Comparison of ENCODE assay signal across 19 cellular contexts in genomic region chr14:94040796-94041195, GRCh38. TPM values are rescaled to one million over a fixed set of nuclear protein-coding genes. Genes with fewer than 3 reads are reported as not detected.
DNase-seq lines count a peak whose midpoint lies in the region; ATAC-seq and TF ChIP-seq lines count a peak whose summit lies in the region.
"Had no signal": no experiment of that assay in that cellular context is flagged by ENCODE, and none has a peak within 500 bp of the region (broad histone marks: within the 10 kb centered on the region; RNA-seq: fewer than 3 reads in every experiment).

No MANE protein-coding gene starts in this region.

- no peak overlapping the region for H2BK20ac ChIP-seq in H9 (ENCODE audit: low read depth, low read length, poor library complexity, severe bottlenecking)

- ATAC-seq in GM19452 (IDR thresholded peaks at IDR 0.05; ENCODE audit: unreplicated experiment), result no peak
- ATAC-seq in HG02588 (IDR thresholded peaks at IDR 0.05; ENCODE audit: unreplicated experiment), result no peak
- ATAC-seq: CD8-positive, alpha-beta T cell had no signal

- H3K23ac ChIP-seq in H9 (ENCODE audit: insufficient read length, low read depth, low read length), result no peak overlapping the region

- H2AK5ac ChIP-seq in H9 (ENCODE audit: insufficient read length, low read length), result no peak overlapping the region

- H3K9me3 ChIP-seq in H9 (ENCODE audit: control insufficient read depth, low read depth, low read length) (no peaks in the 10 kb centered on the region), spleen (no peaks in the 10 kb centered on the region)
- H3K9me3 ChIP-seq: A549 had no signal

- H2AFZ ChIP-seq in H9 (ENCODE audit: low read length), result no peak overlapping the region
- H2AFZ ChIP-seq: GM23248 had no signal

- no peaks in the 10 kb centered on the region for H3K79me2 ChIP-seq in H9 (ENCODE audit: insufficient read depth, low read length)

- H4K20me1 ChIP-seq in H9 (ENCODE audit: control insufficient read depth, insufficient read depth, insufficient read length), result no peaks in the 10 kb centered on the region

- H3K4me2 ChIP-seq in H9 (ENCODE audit: insufficient read depth, insufficient read length, low read length), result no peak overlapping the region
- H3K4me2 ChIP-seq: A549 had no signal

- H2BK120ac ChIP-seq in H9 (ENCODE audit: low read depth, low read length, poor library complexity, severe bottlenecking), result no peak overlapping the region

- H3K18ac ChIP-seq in H9 (ENCODE audit: insufficient read length, low read depth, low read length), result no peak overlapping the region

- no peak overlapping the region for H3K56ac ChIP-seq in H9 (ENCODE audit: insufficient read length, low read depth, low read length)

- H3K4me3 Mint-ChIP-seq in H9, result peak overlapping the region in 1 of 2 experiments; percentile 3; a peak in 1 of 5 replicates
- H3K4me3 Mint-ChIP-seq in activated T-helper 1 cell treated with anti-CD3 and anti-CD28 coated beads, Interleukin-12 subunit alpha, Interleukin-12 subunit beta, Interleukin-2, Interleukin-4 antibody, amounts not matched to agents 30 ng/mL and 10 ng/mL and 1 ng/mL, durations not matched to agents 14 hours and 24 hours and 36 hours, result no peak overlapping the region
- H3K4me3 Mint-ChIP-seq: CD14-positive monocyte; CD8-positive, alpha-beta T cell had no signal

- no peak overlapping the region for H3K9ac ChIP-seq in H9 (ENCODE audit: extremely low read depth, insufficient read length, low read length)
- H3K9ac ChIP-seq: GM23248 had no signal

- TF ChIP-seq POLR2A in spleen (IDR thresholded peaks at IDR 0.05), result no peak

- H2BK15ac ChIP-seq in H9 (ENCODE audit: low read depth, low read length), result no peak overlapping the region

- no CpG with 5 or more reads among the region's 13 CpGs for WGBS in H9 (ENCODE audit: extremely low coverage, insufficient read length, low lambda C conversion rate)
- 72 to 83% (median 79%) methylated on average over 13 of the region's 13 CpGs for WGBS in spleen, 5 donors

- no peak overlapping the region for H3K4ac ChIP-seq in H9 (ENCODE audit: low read depth, low read length)

- no peak for TF ChIP-seq CTCF in H9 (conservative IDR thresholded peaks at IDR 0.05)
- TF ChIP-seq CTCF in spleen (IDR thresholded peaks at IDR 0.05 in 8 of 11, conservative IDR thresholded peaks at IDR 0.05 in 3 of 11), result peak in 1 of 11 experiments; percentile 6

- H3K23me2 ChIP-seq in H9 (ENCODE audit: insufficient read length, low read depth, low read length, poor library complexity, severe bottlenecking), result no peaks in the 10 kb centered on the region

- H4K91ac ChIP-seq in H9 (ENCODE audit: insufficient read length, low read depth, low read length), result no peak overlapping the region

- no peak overlapping the region for H3T11ph ChIP-seq in H9 (ENCODE audit: low read length)

- no peak overlapping the region for H2BK12ac ChIP-seq in H9 (ENCODE audit: insufficient read length, low read depth, low read length)

- peaks cover 11 to 13% of the 10 kb centered on the region in 2 experiments for H3K4me1 Mint-ChIP-seq in H9
- H3K4me1 Mint-ChIP-seq in activated T-helper 1 cell treated with anti-CD3 and anti-CD28 coated beads, Interleukin-12 subunit alpha, Interleukin-12 subunit beta, Interleukin-2, Interleukin-4 antibody, amounts not matched to agents 30 ng/mL and 10 ng/mL and 1 ng/mL, durations not matched to agents 14 hours and 24 hours and 36 hours (ENCODE audit: low read depth), result peaks cover 5% of the 10 kb centered on the region
- H3K4me1 Mint-ChIP-seq: CD14-positive monocyte had no signal

- no peak overlapping the region; the same call in 1 of the 2 replicates for H3K14ac ChIP-seq in H9 (ENCODE audit: insufficient read depth, low read length)

- no peak overlapping the region for H4K5ac ChIP-seq in H9 (ENCODE audit: insufficient read length, low read depth, low read length)

- H2BK5ac ChIP-seq in H9 (ENCODE audit: insufficient read length, low read length), result no peak overlapping the region

- H3K4me1 ChIP-seq in H9 (ENCODE audit: insufficient read depth, low read length), result no peaks in the 10 kb centered on the region
- H3K4me1 ChIP-seq in spleen, result peaks cover 0 to 45% (median 16%) of the 10 kb centered on the region in 6 donors
- H3K4me1 ChIP-seq: A549 had no signal

- peaks cover 0 to 27% (median 13%) of the 10 kb centered on the region in 6 donors for H3K36me3 ChIP-seq in spleen

- H3K27ac ChIP-seq in H9 (ENCODE audit: insufficient read length, low read depth, low read length) (no peak overlapping the region), spleen (no peak overlapping the region)
- H3K27ac ChIP-seq: A549, GM23248, HL-60 had no signal

- no peaks in the 10 kb centered on the region for H3K79me1 ChIP-seq in H9 (ENCODE audit: insufficient read depth, low read depth, low read length, poor library complexity, severe bottlenecking)

- no peak for DNase-seq in H9
- no peak for DNase-seq in activated T-helper 1 cell treated with anti-CD3 and anti-CD28 coated beads, Interleukin-12 subunit alpha, Interleukin-12 subunit beta, Interleukin-2, Interleukin-4 antibody, amounts not matched to agents 30 ng/mL and 10 ng/mL and 1 ng/mL, durations not matched to agents 14 hours and 24 hours and 36 hours (ENCODE audit: low spot score)
- DNase-seq in islet precursor cell, result peak; percentile 43
- peak; percentile 76 for DNase-seq in spleen
- no peak for DNase-seq in activated CD4-positive, alpha-beta T cell treated with anti-CD3 and anti-CD28 coated beads for 48 hours
- no peak for DNase-seq in stimulated activated naive CD4-positive, alpha-beta T cell treated with Interleukin-2 at 50 U/mL for 16 hours (lab: John Stamatoyannopoulos, UW)
- DNase-seq: CD8-positive, alpha-beta T cell; COR-L47; DND-41; GDM1; GM23248; H7 had no signal

- H3K4me3 ChIP-seq in spleen, result no peak overlapping the region
- H3K4me3 ChIP-seq: A549, GM23248 had no signal

- peak overlapping the region in 2 of 3 experiments; percentile 0 to 58; a peak in 1 of 7 replicates for H3K27ac Mint-ChIP-seq in H9
- H3K27ac Mint-ChIP-seq in activated T-helper 1 cell treated with anti-CD3 and anti-CD28 coated beads, Interleukin-12 subunit alpha, Interleukin-12 subunit beta, Interleukin-2, Interleukin-4 antibody, amounts not matched to agents 30 ng/mL and 10 ng/mL and 1 ng/mL, durations not matched to agents 14 hours and 24 hours and 36 hours, result peak overlapping the region; percentile 6
- H3K27ac Mint-ChIP-seq: CD8-positive, alpha-beta T cell had no signal

- no peak overlapping the region for H4K8ac ChIP-seq in H9 (replicated peaks; ENCODE audit: insufficient read length, low read depth, low read length)

- H3K36me3 Mint-ChIP-seq in H9 (ENCODE audit: insufficient read depth in 1 of 3, low read depth in 3 of 3), result peaks cover 0 to 48% (median 35%) of the 10 kb centered on the region in 3 experiments
- peaks cover 5% of the 10 kb centered on the region for H3K36me3 Mint-ChIP-seq in activated T-helper 1 cell treated with anti-CD3 and anti-CD28 coated beads, Interleukin-12 subunit alpha, Interleukin-12 subunit beta, Interleukin-2, Interleukin-4 antibody, amounts not matched to agents 30 ng/mL and 10 ng/mL and 1 ng/mL, durations not matched to agents 14 hours and 24 hours and 36 hours (ENCODE audit: low read depth)

- no peaks in the 10 kb centered on the region for H3K27me3 Mint-ChIP-seq in H9 (ENCODE audit: low read depth)
- no peaks in the 10 kb centered on the region for H3K27me3 Mint-ChIP-seq in activated T-helper 1 cell treated with anti-CD3 and anti-CD28 coated beads, Interleukin-12 subunit alpha, Interleukin-12 subunit beta, Interleukin-2, Interleukin-4 antibody, amounts not matched to agents 30 ng/mL and 10 ng/mL and 1 ng/mL, durations not matched to agents 14 hours and 24 hours and 36 hours (ENCODE audit: insufficient read depth)

- intact Hi-C loops in activated T-helper 1 cell treated with anti-CD3 and anti-CD28 coated beads, Interleukin-12 subunit alpha, Interleukin-12 subunit beta, Interleukin-2, Interleukin-4 antibody, amounts not matched to agents 30 ng/mL and 10 ng/mL and 1 ng/mL, durations not matched to agents 14 hours and 24 hours and 36 hours (cut with micrococcal nuclease), result no loop called here
- intact Hi-C loops in spleen (cut with DNase I; ENCODE audit: low total_unique reads), result no loop called here

- H3K27me3 ChIP-seq in H9 (ENCODE audit: insufficient read depth, low read length) (no peaks in the 10 kb centered on the region), spleen (replicated peaks in 1 of 7) (no peaks in the 10 kb centered on the region)

- no peaks in the 10 kb centered on the region for H3K9me3 Mint-ChIP-seq in H9
- H3K9me3 Mint-ChIP-seq in activated T-helper 1 cell treated with anti-CD3 and anti-CD28 coated beads, Interleukin-12 subunit alpha, Interleukin-12 subunit beta, Interleukin-2, Interleukin-4 antibody, amounts not matched to agents 30 ng/mL and 10 ng/mL and 1 ng/mL, durations not matched to agents 14 hours and 24 hours and 36 hours, result no peaks in the 10 kb centered on the region
- H3K9me3 Mint-ChIP-seq: CD14-positive monocyte; CD8-positive, alpha-beta T cell had no signal

RNA-seq across cellular contexts. Expression of gene OTUB2, which starts 14.7 kb away (rescaled TPM):
- total RNA-seq in H9 (2021) (3.6 and 3.7 TPM in 2 replicates), spleen (1 to 10 TPM in 2 of 7 donors, under 1 TPM in 5; 0.23 to 1.1 (median 0.56) TPM)
- 1.5 TPM in 2 replicates for total RNA-seq in activated T-helper 1 cell treated with anti-CD3 and anti-CD28 coated beads, Interleukin-12 subunit alpha, Interleukin-12 subunit beta, Interleukin-2, Interleukin-4 antibody, amounts not matched to agents 30 ng/mL and 10 ng/mL and 1 ng/mL, durations not matched to agents 14 hours and 24 hours and 36 hours
- polyA plus RNA-seq in spleen, result under 1 TPM; 0.07 to 0.29 (median 0.08) TPM
- total RNA-seq: CD8-positive, alpha-beta T cell had no signal

RNA-seq across cellular contexts. Expression of gene DDX24, which starts 40.2 kb away (rescaled TPM):
- total RNA-seq in H9 (2021) (172 TPM in 2 replicates), spleen (100 to 1,000 TPM; 168 to 251 (median 209) TPM)
- 252 and 271 TPM in 2 replicates for total RNA-seq in activated T-helper 1 cell treated with anti-CD3 and anti-CD28 coated beads, Interleukin-12 subunit alpha, Interleukin-12 subunit beta, Interleukin-2, Interleukin-4 antibody, amounts not matched to agents 30 ng/mL and 10 ng/mL and 1 ng/mL, durations not matched to agents 14 hours and 24 hours and 36 hours
- polyA plus RNA-seq in spleen, result 100 to 1,000 TPM in 1 of 3 donors, 10 to 100 TPM in 2; 70.8 to 103 (median 91.8) TPM

RNA-seq across cellular contexts. Expression of gene IFI27L1, which starts 40.3 kb away (rescaled TPM):
- total RNA-seq in H9 (2021) (27.4 TPM in 2 replicates), spleen (10 to 100 TPM in 6 of 7 donors, 1 to 10 TPM in 1; 4.4 to 16.1 (median 11.4) TPM)
- 22.0 and 22.7 TPM in 2 replicates for total RNA-seq in activated T-helper 1 cell treated with anti-CD3 and anti-CD28 coated beads, Interleukin-12 subunit alpha, Interleukin-12 subunit beta, Interleukin-2, Interleukin-4 antibody, amounts not matched to agents 30 ng/mL and 10 ng/mL and 1 ng/mL, durations not matched to agents 14 hours and 24 hours and 36 hours
- polyA plus RNA-seq in spleen, result 10 to 100 TPM in 2 of 3 donors, 1 to 10 TPM in 1; 7.5 to 18.8 (median 13.9) TPM

RNA-seq across cellular contexts. Expression of gene CCDC197, which starts 43.7 kb away (rescaled TPM):
- total RNA-seq in H9 (2021) (not detected in 2 replicates), spleen (not detected)
- 0.13 TPM in 1 of 2 replicates, not detected in the other for total RNA-seq in activated T-helper 1 cell treated with anti-CD3 and anti-CD28 coated beads, Interleukin-12 subunit alpha, Interleukin-12 subunit beta, Interleukin-2, Interleukin-4 antibody, amounts not matched to agents 30 ng/mL and 10 ng/mL and 1 ng/mL, durations not matched to agents 14 hours and 24 hours and 36 hours
- not detected for polyA plus RNA-seq in spleen
- total RNA-seq: CD8-positive, alpha-beta T cell; GM23248; H7 had no signal
- polyA plus RNA-seq: A549, AG04450, BJ, CD14-positive monocyte, GM23248 had no signal

Comparison
In these comparisons a context has a peak if more than half of its experiments do, and no peak if none do; other contexts are left out.
1. DNase-seq: peak in islet precursor cell (single experiment) and spleen (single experiment); none in H9 (single experiment), activated T-helper 1 cell treated with anti-CD3 and anti-CD28 coated beads, Interleukin-12 subunit alpha, Interleukin-12 subunit beta, Interleukin-2, Interleukin-4 antibody, amounts not matched to agents 30 ng/mL and 10 ng/mL and 1 ng/mL, durations not matched to agents 14 hours and 24 hours and 36 hours (single experiment), activated CD4-positive, alpha-beta T cell treated with anti-CD3 and anti-CD28 coated beads for 48 hours (single experiment) and stimulated activated naive CD4-positive, alpha-beta T cell treated with Interleukin-2 at 50 U/mL for 16 hours (single experiment).